ENCODE assay signal across 8 cellular contexts in the genomic region with DNA sequence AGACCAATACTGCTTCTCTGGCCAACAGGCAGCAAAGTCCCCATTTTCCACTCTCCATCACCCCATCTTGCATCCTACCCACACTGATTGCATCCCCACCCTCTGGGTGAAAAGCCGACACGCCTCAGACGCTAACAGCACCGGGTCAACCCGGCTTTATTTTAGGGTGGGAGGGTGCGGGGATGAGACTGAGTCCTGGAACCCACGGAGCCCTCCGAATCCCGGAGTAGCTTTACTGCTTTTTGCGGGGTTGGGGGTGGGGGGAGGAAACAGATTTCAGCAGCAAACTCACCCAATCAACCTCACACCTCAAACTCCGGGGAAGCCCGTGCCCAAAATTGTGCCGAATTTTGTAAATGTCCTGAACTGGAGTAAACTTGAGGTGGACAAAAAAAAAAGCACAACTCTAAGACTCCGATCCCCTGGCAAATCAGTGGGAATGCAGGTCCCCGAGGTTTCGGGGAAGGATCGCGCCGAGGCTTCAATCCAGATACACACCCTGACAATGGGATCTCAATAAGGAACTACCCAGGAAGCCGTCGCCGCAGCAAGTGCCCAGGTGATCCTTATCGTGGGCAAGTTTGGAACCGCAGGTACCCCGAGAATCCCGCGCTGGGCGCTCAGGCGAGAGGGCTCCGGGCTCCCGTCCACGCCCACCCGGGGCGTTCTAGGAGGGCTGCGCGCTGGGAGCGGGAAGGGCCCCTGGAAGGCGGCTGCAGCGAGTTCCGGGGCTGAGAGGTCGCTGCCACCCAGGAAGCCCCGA. TPM values are rescaled to one million over a fixed set of nuclear protein-coding genes. Genes with fewer than 3 reads are reported as not detected.
DNase-seq lines count a peak whose midpoint lies in the region; ATAC-seq, FAIRE-seq and TF ChIP-seq lines count a peak whose summit lies in the region.

No MANE protein-coding gene starts in this region.

- CTCF ChIA-PET in WTC11 (lab: Charles Lee): interaction anchor here (0.7 to 1.2 kb wide), 2 partner anchors 8 to 87 kb away, joined by 3 to 4 read pairs; no protein-coding TSS in a partner anchor

- peaks cover 11% of the 10 kb centered on the region for H3K4me1 Mint-ChIP-seq in WTC11

- no peak for FAIRE-seq in pancreas (lab: Jason Lieb, UNC)

- ATAC-seq in WTC11 (peak; percentile 3), pancreas (peak in 3 of 4 donors; percentile 5 to 22 (median 14)), GM19035 (IDR thresholded peaks at IDR 0.05; ENCODE audit: unreplicated experiment) (no peak)

- intact Hi-C loops in pancreas (cut with DNase I): no loop called here

- H3K4me2 ChIP-seq in fibroblast of lung (ENCODE audit: extremely low read depth, insufficient read depth, low read length): peak overlapping the region; percentile 99

- TF ChIP-seq CTCF in WTC11 (IDR thresholded peaks at IDR 0.05) (no peak), fibroblast of lung (conservative IDR thresholded peaks at IDR 0.05 in 1 of 2, IDR thresholded peaks at IDR 0.05 in 1 of 2; ENCODE audit: low read depth in 1 of 2, low read length in 2 of 2) (no peak), pancreas (IDR thresholded peaks at IDR 0.05) (no peak)

- no peaks in the 10 kb centered on the region for H3K9me3 Mint-ChIP-seq in WTC11

- H3K9me3 ChIP-seq in fibroblast of lung (ENCODE audit: control insufficient read depth, insufficient read depth, low read depth, low read length) (no peaks in the 10 kb centered on the region), pancreas (no peaks in the 10 kb centered on the region)

- DNase-seq in stimulated activated CD4-positive, alpha-beta T cell treated with anti-CD3 and anti-CD28 coated beads, Interleukin-4, amount 100 ng/mL, for 24 hours: peak; percentile 20
- no peak for DNase-seq in stimulated activated CD4-positive, alpha-beta T cell treated with anti-CD3 and anti-CD28 coated beads, Interleukin-4, amount 100 ng/mL, for 4 hours
- no peak for DNase-seq in WTC11 (ENCODE audit: low spot score)
- DNase-seq in fibroblast of lung (ENCODE audit: low read depth in 2 of 2): no peak
- DNase-seq in pancreas: peak in 1 of 6 donors; percentile 11
- no peak for DNase-seq in Kasumi-1 (lab: John Stamatoyannopoulos, UW)
- no peak for DNase-seq in NCI-H1694 (lab: John Stamatoyannopoulos, UW)

- H3K4me1 ChIP-seq in fibroblast of lung (ENCODE audit: control insufficient read depth, extremely low read depth, insufficient read depth, low read length): peaks cover 2% of the 10 kb centered on the region
- no peaks in the 10 kb centered on the region for H3K4me1 ChIP-seq in pancreas

- H4K20me1 ChIP-seq in fibroblast of lung (ENCODE audit: control insufficient read depth, extremely low read depth, insufficient read depth, low read length): no peaks in the 10 kb centered on the region

- H3K36me3 ChIP-seq in fibroblast of lung (ENCODE audit: control insufficient read depth, insufficient read depth, low read length): no peaks in the 10 kb centered on the region
- H3K36me3 ChIP-seq in pancreas: no peaks in the 10 kb centered on the region

- 1% methylated on average over 42 of the region's 42 CpGs for WGBS in pancreas, 2 donors

- H3K79me2 ChIP-seq in fibroblast of lung (ENCODE audit: control insufficient read depth, insufficient read depth, low read length): no peaks in the 10 kb centered on the region

- H3K4me3 ChIP-seq in fibroblast of lung (replicated peaks in 1 of 4; ENCODE audit: control extremely low read depth in 1 of 4, insufficient read depth in 1 of 4, low read depth in 3 of 4, low read length in 4 of 4) (peak overlapping the region; percentile 59 to 79 (median 72)), pancreas (peak overlapping the region; percentile 68 to 91 (median 87))

- H3K27ac Mint-ChIP-seq in WTC11: no peak overlapping the region

- H3K27ac ChIP-seq in fibroblast of lung (ENCODE audit: insufficient read depth, low read length) (peak overlapping the region; percentile 16), pancreas (peak overlapping the region; percentile 87 to 93 (median 92))

- peaks cover 39% of the 10 kb centered on the region for H3K27me3 Mint-ChIP-seq in WTC11 (ENCODE audit: low read depth)

- H3K4me3 Mint-ChIP-seq in WTC11: peak overlapping the region; percentile 73

- H3K27me3 ChIP-seq in fibroblast of lung (ENCODE audit: control insufficient read depth, insufficient read depth, low read length) (no peaks in the 10 kb centered on the region), pancreas (no peaks in the 10 kb centered on the region)

- peak overlapping the region; percentile 71 for H3K9ac ChIP-seq in fibroblast of lung (ENCODE audit: insufficient read depth, low read length)

- no peaks in the 10 kb centered on the region for H3K36me3 Mint-ChIP-seq in WTC11

- H2AFZ ChIP-seq in fibroblast of lung (ENCODE audit: low read length): peak overlapping the region; percentile 70

- POLR2A ChIA-PET in WTC11 (lab: Charles Lee): interaction anchor here (1.3 kb wide), 1 partner anchor 24 kb away, joined by 3 read pairs; no protein-coding TSS in a partner anchor

TF ChIP-seq in WTC11, 78 proteins besides CTCF, POLR2A, EP300 and RAD21:
- TF ChIP-seq SP1 (CRISPR knock-in tag; conservative IDR thresholded peaks at IDR 0.05) (no peak), ZNF423 (CRISPR knock-in tag; IDR thresholded peaks at IDR 0.05) (peak; percentile 34; the same call in 1 of the 2 replicates)
TF ChIP-seq in WTC11: peak in this region for 1.

RNA-seq across cellular contexts. Expression of gene GCH1, which starts 1.1 kb away (rescaled TPM):
- total RNA-seq in WTC11 (2021): 9.2 to 10.3 TPM (median 9.8 TPM) in 3 replicates
- 1.5 and 6.4 TPM in 2 replicates for total RNA-seq in fibroblast of lung
- 1.3 and 3.0 TPM in 2 replicates for polyA plus RNA-seq in fibroblast of lung
- 0.94 and 2.0 TPM in 2 replicates for polyA plus RNA-seq in fibroblast of lung (2012)
- 0.16 and 1.0 TPM in 2 replicates for polyA minus RNA-seq in fibroblast of lung (ENCODE audit: low replicate concordance)
- 10 to 100 TPM in 1 of 6 donors, 1 to 10 TPM in 5; 3.4 to 16.2 (median 6.0) TPM for total RNA-seq in pancreas
- 10 to 100 TPM in 1 of 2 donors, 1 to 10 TPM in 1; 7.9 to 42.6 TPM for polyA plus RNA-seq in pancreas
